ENCODE assay signal across 8 cellular contexts in genomic region chrX:65688403-65688881, GRCh38. TPM values are rescaled to one million over a fixed set of nuclear protein-coding genes. Genes with fewer than 3 reads are reported as not detected.
DNase-seq lines count a peak whose midpoint lies in the region; ATAC-seq and TF ChIP-seq lines count a peak whose summit lies in the region.

No MANE protein-coding gene starts in this region.

- TF ChIP-seq CTCF in RWPE2 (IDR thresholded peaks at IDR 0.05; ENCODE audit: poor library complexity, severe bottlenecking) (no peak), right lobe of liver (IDR thresholded peaks at IDR 0.05) (no peak)

- no peak for DNase-seq in activated T-cell treated with anti-CD3 and anti-CD28 coated beads, Interleukin-2, amount 50 U/mL, for 4 hours
- DNase-seq in activated T-cell treated with anti-CD3 and anti-CD28 coated beads, Interleukin-2, amount 50 U/mL, for 1 hour: no peak
- DNase-seq in RWPE2 (ENCODE audit: low spot score): no peak
- peak in 1 of 3 donors; percentile 54 for DNase-seq in right lobe of liver
- DNase-seq in islet precursor cell: no peak
- no peak for DNase-seq in cerebellar cortex (ENCODE audit: low spot score)
- no peak for DNase-seq in epidermal melanocyte (ENCODE audit: insufficient read length, low spot score)

- H3K27me3 ChIP-seq in RWPE2 (ENCODE audit: insufficient read depth, poor library complexity, severe bottlenecking) (no peaks in the 10 kb centered on the region), right lobe of liver (no peaks in the 10 kb centered on the region)

- H3K36me3 ChIP-seq in RWPE2 (ENCODE audit: low read depth) (no peaks in the 10 kb centered on the region; the same call in 1 of the 2 replicates), right lobe of liver (no peaks in the 10 kb centered on the region)

- TF ChIP-seq POLR2A in right lobe of liver (IDR thresholded peaks at IDR 0.05): no peak

- H3K4me1 ChIP-seq in RWPE2 (ENCODE audit: insufficient read depth, poor library complexity, severe bottlenecking): peaks cover 47% of the 10 kb centered on the region
- H3K4me1 ChIP-seq in right lobe of liver: peaks cover 0 to 49% (median 11%) of the 10 kb centered on the region in 4 donors

- no peaks in the 10 kb centered on the region for H3K9me3 ChIP-seq in RWPE2 (ENCODE audit: severe bottlenecking)
- no peaks in the 10 kb centered on the region for H3K9me3 ChIP-seq in right lobe of liver

- H3K4me3 ChIP-seq in RWPE2 (ENCODE audit: severe bottlenecking) (no peak overlapping the region), right lobe of liver (no peak overlapping the region)

- H3K4me3 Mint-ChIP-seq in activated T-cell treated with anti-CD3 and anti-CD28 coated beads, Interleukin-2, amount 50 U/mL, for 4 hours: no peak overlapping the region

- peaks cover 78% of the 10 kb centered on the region for H3K4me1 Mint-ChIP-seq in activated T-cell treated with anti-CD3 and anti-CD28 coated beads, Interleukin-2, amount 50 U/mL, for 4 hours (ENCODE audit: low read depth)

- intact Hi-C loops in right lobe of liver (cut with DNase I): no loop called here

- peaks cover 22% of the 10 kb centered on the region for H3K36me3 Mint-ChIP-seq in activated T-cell treated with anti-CD3 and anti-CD28 coated beads, Interleukin-2, amount 50 U/mL, for 4 hours (ENCODE audit: insufficient read depth)

- 9% methylated on average over 3 of the region's 3 CpGs for whole genome bisulfite sequencing in right lobe of liver (ENCODE audit: insufficient coverage, low coverage, low lambda C conversion rate, missing lambda C conversion rate)

- no peaks in the 10 kb centered on the region for H3K27me3 Mint-ChIP-seq in activated T-cell treated with anti-CD3 and anti-CD28 coated beads, Interleukin-2, amount 50 U/mL, for 4 hours (ENCODE audit: low read depth)

- H3K27ac ChIP-seq in RWPE2 (ENCODE audit: poor library complexity, severe bottlenecking) (peak overlapping the region; percentile 65), right lobe of liver (peak overlapping the region in 2 of 3 donors; percentile 57 to 60)

- ATAC-seq in activated T-cell treated with anti-CD3 and anti-CD28 coated beads, Interleukin-2, amount 50 U/mL, for 4 hours: peak; percentile 52 to 60
- ATAC-seq in HG02884 (IDR thresholded peaks at IDR 0.05; ENCODE audit: unreplicated experiment): peak; percentile 78
- peak; percentile 42; the same call in 2 of the 3 replicates for ATAC-seq in RWPE2 (ENCODE audit: low read depth)
- ATAC-seq in right lobe of liver: peak; percentile 65 to 77 (median 70)

- H3K9me3 Mint-ChIP-seq in activated T-cell treated with anti-CD3 and anti-CD28 coated beads, Interleukin-2, amount 50 U/mL, for 4 hours: no peaks in the 10 kb centered on the region

RNA-seq across cellular contexts. Expression of gene MSN, which starts 21.0 kb away (rescaled TPM):
- 100 to 1,000 TPM; 403 to 452 (median 429) TPM for total RNA-seq in activated T-cell treated with anti-CD3 and anti-CD28 coated beads, Interleukin-2, amount 50 U/mL, for 4 hours
- 100 to 1,000 TPM in 3 of 6 experiments, 10 to 100 TPM in 3; 63.6 to 150 (median 104) TPM for total RNA-seq in right lobe of liver
